In genomic region chr6:24933868-24934401, GRCh38 we compare ENCODE assay signal across 8 cellular contexts. TPM values are rescaled to one million over a fixed set of nuclear protein-coding genes. Genes with fewer than 3 reads are reported as not detected.
DNase-seq lines count a peak whose midpoint lies in the region; ATAC-seq lines count a peak whose summit lies in the region.

No MANE protein-coding gene starts in this region.

- peak overlapping the region; percentile 83 to 98 (median 96) for H3K27ac Mint-ChIP-seq in IgD-negative memory B cell
- H3K27ac Mint-ChIP-seq in activated T-cell treated with anti-CD3 and anti-CD28 coated beads, Interleukin-2, amount 50 U/mL, for 24 hours = peak overlapping the region; percentile 96

- no peak for ATAC-seq in GM21723 (IDR thresholded peaks at IDR 0.05; ENCODE audit: unreplicated experiment)
- ATAC-seq in GM21381 (IDR thresholded peaks at IDR 0.05; ENCODE audit: unreplicated experiment) = no peak
- no peak for ATAC-seq in HG03280 (IDR thresholded peaks at IDR 0.05; ENCODE audit: unreplicated experiment)

- DNase-seq in DMS 273 (lab: John Stamatoyannopoulos, UW; ENCODE audit: unreplicated experiment) (peak; percentile 73), DMS 273 treated with DMSO at 0.1 percent for 48 hours (lab: John Stamatoyannopoulos, UW) (no peak), left kidney (ENCODE audit: low read depth, low spot score) (peak; percentile 38)
- peak; percentile 62 for DNase-seq in activated T-cell treated with anti-CD3 and anti-CD28 coated beads, Interleukin-2, amount 50 U/mL, for 24 hours

- H3K4me3 Mint-ChIP-seq in IgD-negative memory B cell = peak overlapping the region; percentile 99 to 100 (median 99)
- peak overlapping the region; percentile 88 for H3K4me3 Mint-ChIP-seq in activated T-cell treated with anti-CD3 and anti-CD28 coated beads, Interleukin-2, amount 50 U/mL, for 24 hours

- peaks cover 2% of the 10 kb centered on the region for H3K27me3 Mint-ChIP-seq in IgD-negative memory B cell
- H3K27me3 Mint-ChIP-seq in activated T-cell treated with anti-CD3 and anti-CD28 coated beads, Interleukin-2, amount 50 U/mL, for 24 hours = no peaks in the 10 kb centered on the region

- peaks cover 19 to 35% (median 34%) of the 10 kb centered on the region in 3 donors for H3K4me1 Mint-ChIP-seq in IgD-negative memory B cell
- peaks cover 95% of the 10 kb centered on the region for H3K4me1 Mint-ChIP-seq in activated T-cell treated with anti-CD3 and anti-CD28 coated beads, Interleukin-2, amount 50 U/mL, for 24 hours (ENCODE audit: low read depth)

- H3K36me3 Mint-ChIP-seq in IgD-negative memory B cell = peaks cover 29% of the 10 kb centered on the region
- peaks cover 5% of the 10 kb centered on the region for H3K36me3 Mint-ChIP-seq in activated T-cell treated with anti-CD3 and anti-CD28 coated beads, Interleukin-2, amount 50 U/mL, for 24 hours (ENCODE audit: low read depth)

- H3K9me3 Mint-ChIP-seq in IgD-negative memory B cell = no peaks in the 10 kb centered on the region
- H3K9me3 Mint-ChIP-seq in activated T-cell treated with anti-CD3 and anti-CD28 coated beads, Interleukin-2, amount 50 U/mL, for 24 hours = no peaks in the 10 kb centered on the region

RNA-seq across cellular contexts. Expression of gene RIPOR2, which starts 1.8 kb away (rescaled TPM):
- polyA plus RNA-seq in IgD-negative memory B cell = 561 TPM
